In genomic region chr12:57782608-57783465, GRCh38 we compare ENCODE assay signal across 8 cellular contexts. TPM values are rescaled to one million over a fixed set of nuclear protein-coding genes. Genes with fewer than 3 reads are reported as not detected.
DNase-seq lines count a peak whose midpoint lies in the region; ATAC-seq and TF ChIP-seq lines count a peak whose summit lies in the region.

TSFM (plus strand) TSS chr12:57782787; CDS start chr12:57782802, 15 bp downstream.

- DNase-seq in GM19238 (ENCODE audit: insufficient read length, low spot score) (peak; percentile 74), NCI-H510A treated with DMSO at 0.1 percent for 48 hours (lab: John Stamatoyannopoulos, UW) (peak; percentile 97), colonic mucosa (peak; percentile 99), left kidney (ENCODE audit: low read depth, low spot score) (peak; percentile 98)
- peak; percentile 96 to 98 for DNase-seq in activated CD4-positive, alpha-beta T cell treated with anti-CD3 and anti-CD28 coated beads for 4 hours
- peak; percentile 99 for DNase-seq in stimulated activated CD4-positive, alpha-beta T cell treated with anti-CD3 and anti-CD28 coated beads, Interleukin-2, amount 100 ng/mL, for 24 hours

- H3K27me3 ChIP-seq in BLaER1 (no peaks in the 10 kb centered on the region), colonic mucosa (no peaks in the 10 kb centered on the region)

- H3K27ac ChIP-seq in BLaER1 (peak within 1 kb of the TSS; percentile 83), colonic mucosa (no peak within 1 kb of the TSS)

- peak; percentile 87 for TF ChIP-seq CTCF in colonic mucosa (IDR thresholded peaks at IDR 0.05)

- peak within 1 kb of the TSS; percentile 92 for H3K4me2 ChIP-seq in BLaER1

- H3K9ac ChIP-seq in BLaER1 (peak within 1 kb of the TSS; percentile 92), colonic mucosa (ENCODE audit: low read depth in 2 of 2, low read length in 2 of 2) (peak within 1 kb of the TSS; percentile 83 to 98)

- intact Hi-C loops in colonic mucosa (cut with DNase I): loop anchor here (5.0 kb wide), 1 partner anchor 49 kb away; no protein-coding TSS in a partner anchor

- H3K4me1 ChIP-seq in BLaER1: peaks cover 35% of the 10 kb centered on the region
- no peaks in the 10 kb centered on the region for H3K4me1 ChIP-seq in colonic mucosa

- H4K20me1 ChIP-seq in BLaER1: peaks cover 36% of the 10 kb centered on the region

- no peaks in the 10 kb centered on the region for H3K9me3 ChIP-seq in BLaER1
- no peaks in the 10 kb centered on the region for H3K9me3 ChIP-seq in colonic mucosa

- ATAC-seq in HG03442 (IDR thresholded peaks at IDR 0.05; ENCODE audit: unreplicated experiment): peak; percentile 83

- peaks cover 59% of the 10 kb centered on the region for H3K36me3 ChIP-seq in BLaER1
- H3K36me3 ChIP-seq in colonic mucosa: no peaks in the 10 kb centered on the region

- H3K4me3 ChIP-seq in BLaER1 (peak within 1 kb of the TSS; percentile 92), colonic mucosa (peak within 1 kb of the TSS; percentile 87)

RNA-seq across cellular contexts. Expression of gene TSFM, which starts in this region (rescaled TPM):
- total RNA-seq in colonic mucosa: 10 to 100 TPM; 35.6 to 68.9 TPM
